ENCODE assay signal across 31 cellular contexts in genomic region chr3:145357453-145357852, GRCh38.
"Had no signal": no experiment of that assay in that cellular context is flagged by ENCODE, and none has a peak within 500 bp of the region (broad histone marks: within the 10 kb centered on the region; RNA-seq: fewer than 3 reads in every experiment).

No MANE protein-coding gene starts in this region.

- H3K4me1 ChIP-seq: esophagus muscularis mucosa, gastrocnemius medialis, parathyroid adenoma, right atrium auricular region, uterus had no signal

- H3K27ac Mint-ChIP-seq: activated CD4-positive, alpha-beta T cell treated with anti-CD3 and anti-CD28 coated beads, Interleukin-2, amount 10 ng/mL, durations not matched to agents 7 days and 5 days; activated CD8-positive, alpha-beta T cell treated with anti-CD3 and anti-CD28 coated beads for 36 hours; activated naive CD4-positive, alpha-beta T cell treated with anti-CD3 and anti-CD28 coated beads for 36 hours; activated naive CD8-positive, alpha-beta T cell treated with anti-CD3 and anti-CD28 coated beads for 36 hours; endodermal cell; mesothelial cell of epicardium; naive B cell; stimulated activated memory B cell treated with anti-CD40 and anti-IgM and Interleukin-4, amounts not matched to agents 10 μg/mL and 1 μg/mL and 100 μg/mL, for 72 hours; type B pancreatic cell; WTC11 had no signal

- DNase-seq: activated CD4-positive, alpha-beta T cell treated with anti-CD3 and anti-CD28 coated beads for 1 hour; activated CD4-positive, alpha-beta T cell treated with anti-CD3 and anti-CD28 coated beads, Interleukin-2, amount 10 ng/mL, durations not matched to agents 7 days and 5 days; activated CD8-positive, alpha-beta T cell treated with anti-CD3 and anti-CD28 coated beads for 36 hours; activated naive CD4-positive, alpha-beta T cell treated with anti-CD3 and anti-CD28 coated beads for 36 hours; activated naive CD8-positive, alpha-beta T cell treated with anti-CD3 and anti-CD28 coated beads for 36 hours; activated T-cell treated with anti-CD3 and anti-CD28 coated beads, Interleukin-2, amount 50 U/mL, for 4 hours; amniotic stem cell; caudate nucleus; endodermal cell; gastrocnemius medialis; glutamatergic neuron; left cardiac atrium; left ventricle myocardium superior; naive B cell; nucleus accumbens; stimulated activated CD4-positive, alpha-beta T cell treated with anti-CD3 and anti-CD28 coated beads, Interleukin-1b, Interleukin-23, amount 100 ng/mL, for 48 hours; stimulated activated CD4-positive, alpha-beta T cell treated with anti-CD3 and anti-CD28 coated beads, Interleukin-4, amount 100 ng/mL, for 4 hours; stimulated activated CD8-positive, alpha-beta memory T cell treated with anti-CD3 and anti-CD28 coated beads, Interleukin-4, amount 100 ng/mL, for 48 hours; stimulated activated naive CD8-positive, alpha-beta T cell treated with anti-CD3 and anti-CD28 coated beads, Interleukin-15, amount 100 ng/mL, for 72 hours; substantia nigra; T-helper 2 cell; uterus had no signal

- H3K27me3 ChIP-seq: esophagus muscularis mucosa, gastrocnemius medialis, right atrium auricular region, uterus had no signal

- H3K79me2 ChIP-seq: parathyroid adenoma had no signal

- ATAC-seq: activated CD8-positive, alpha-beta T cell treated with anti-CD3 and anti-CD28 coated beads for 36 hours; activated T-cell treated with anti-CD3 and anti-CD28 coated beads, Interleukin-2, amount 50 U/mL, for 4 hours; gastrocnemius medialis; left cardiac atrium; left ventricle myocardium superior; stimulated activated memory B cell treated with anti-CD40 and anti-IgM and Interleukin-4, amounts not matched to agents 10 μg/mL and 1 μg/mL and 100 μg/mL, for 72 hours; stimulated activated naive CD8-positive, alpha-beta T cell treated with anti-CD3 and anti-CD28 coated beads, Interleukin-15, amount 100 ng/mL, for 72 hours; WTC11 had no signal

- H2AFZ ChIP-seq: parathyroid adenoma had no signal

- H3K36me3 Mint-ChIP-seq: activated naive CD8-positive, alpha-beta T cell treated with anti-CD3 and anti-CD28 coated beads for 36 hours; naive B cell; stimulated activated memory B cell treated with anti-CD40 and anti-IgM and Interleukin-4, amounts not matched to agents 10 μg/mL and 1 μg/mL and 100 μg/mL, for 72 hours had no signal

- H3K27me3 Mint-ChIP-seq: activated CD4-positive, alpha-beta T cell treated with anti-CD3 and anti-CD28 coated beads, Interleukin-2, amount 10 ng/mL, durations not matched to agents 7 days and 5 days; activated CD8-positive, alpha-beta T cell treated with anti-CD3 and anti-CD28 coated beads for 36 hours; activated naive CD8-positive, alpha-beta T cell treated with anti-CD3 and anti-CD28 coated beads for 36 hours; naive B cell; stimulated activated memory B cell treated with anti-CD40 and anti-IgM and Interleukin-4, amounts not matched to agents 10 μg/mL and 1 μg/mL and 100 μg/mL, for 72 hours; stimulated activated naive CD8-positive, alpha-beta T cell treated with anti-CD3 and anti-CD28 coated beads, Interleukin-15, amount 100 ng/mL, for 72 hours; type B pancreatic cell had no signal

- H3K4me3 ChIP-seq: esophagus muscularis mucosa, gastrocnemius medialis, right atrium auricular region, smooth muscle cell, uterus had no signal

- H3K4me1 Mint-ChIP-seq: activated CD4-positive, alpha-beta T cell treated with anti-CD3 and anti-CD28 coated beads, Interleukin-2, amount 10 ng/mL, durations not matched to agents 7 days and 5 days; activated naive CD8-positive, alpha-beta T cell treated with anti-CD3 and anti-CD28 coated beads for 36 hours; endodermal cell; mesothelial cell of epicardium; naive B cell; neural crest cell; stimulated activated memory B cell treated with anti-CD40 and anti-IgM and Interleukin-4, amounts not matched to agents 10 μg/mL and 1 μg/mL and 100 μg/mL, for 72 hours; stimulated activated naive CD8-positive, alpha-beta T cell treated with anti-CD3 and anti-CD28 coated beads, Interleukin-15, amount 100 ng/mL, for 72 hours had no signal

- H3K36me3 ChIP-seq: esophagus muscularis mucosa, gastrocnemius medialis, right atrium auricular region, uterus had no signal

- H3K4me2 ChIP-seq: smooth muscle cell had no signal

- H3K27ac ChIP-seq: esophagus muscularis mucosa, gastrocnemius medialis, parathyroid adenoma, right atrium auricular region, uterus had no signal

- H3K4me3 Mint-ChIP-seq: activated CD4-positive, alpha-beta T cell treated with anti-CD3 and anti-CD28 coated beads, Interleukin-2, amount 10 ng/mL, durations not matched to agents 7 days and 5 days; activated CD8-positive, alpha-beta T cell treated with anti-CD3 and anti-CD28 coated beads for 36 hours; activated naive CD4-positive, alpha-beta T cell treated with anti-CD3 and anti-CD28 coated beads for 36 hours; activated naive CD8-positive, alpha-beta T cell treated with anti-CD3 and anti-CD28 coated beads for 36 hours; activated T-cell treated with anti-CD3 and anti-CD28 coated beads, Interleukin-2, amount 50 U/mL, for 4 hours; endodermal cell; mesothelial cell of epicardium; naive B cell; neural crest cell; stimulated activated memory B cell treated with anti-CD40 and anti-IgM and Interleukin-4, amounts not matched to agents 10 μg/mL and 1 μg/mL and 100 μg/mL, for 72 hours; stimulated activated naive CD8-positive, alpha-beta T cell treated with anti-CD3 and anti-CD28 coated beads, Interleukin-15, amount 100 ng/mL, for 72 hours; type B pancreatic cell; WTC11 had no signal
